ENCODE assay signal across 13 cellular contexts in genomic region chr4:101156619-101157310, GRCh38.
A peak's percentile ranks its signal among the peaks of the same experiment; 100 is the strongest.
DNase-seq lines count a peak whose midpoint lies in the region; ATAC-seq, FAIRE-seq and TF ChIP-seq lines count a peak whose summit lies in the region.
"Had no signal": no experiment of that assay in that cellular context is flagged by ENCODE, and none has a peak within 500 bp of the region (broad histone marks: within the 10 kb centered on the region; RNA-seq: fewer than 3 reads in every experiment).

No MANE protein-coding gene starts in this region.

- H3K4me1 ChIP-seq in astrocyte (ENCODE audit: insufficient read depth, low read length), result peaks cover 33% of the 10 kb centered on the region
- H3K4me1 ChIP-seq: colonic mucosa, testis had no signal

- H3K9me3 Mint-ChIP-seq in astrocyte (ENCODE audit: unreplicated experiment), result no peaks in the 10 kb centered on the region
- no peaks in the 10 kb centered on the region for H3K9me3 Mint-ChIP-seq in osteocyte (ENCODE audit: unreplicated experiment)

- H3K27ac Mint-ChIP-seq in astrocyte (ENCODE audit: unreplicated experiment), result peak overlapping the region; percentile 82
- peak overlapping the region; percentile 79 for H3K27ac Mint-ChIP-seq in osteocyte (ENCODE audit: unreplicated experiment)

- H3K27me3 Mint-ChIP-seq in astrocyte (ENCODE audit: low read depth, unreplicated experiment), result no peaks in the 10 kb centered on the region
- no peaks in the 10 kb centered on the region for H3K27me3 Mint-ChIP-seq in osteocyte (ENCODE audit: unreplicated experiment)

- peak overlapping the region; percentile 49 for H3K4me2 ChIP-seq in astrocyte (ENCODE audit: low read length)

- peaks cover 45% of the 10 kb centered on the region for H3K4me1 Mint-ChIP-seq in astrocyte (ENCODE audit: low read depth, unreplicated experiment)
- H3K4me1 Mint-ChIP-seq in osteocyte (ENCODE audit: unreplicated experiment), result peaks cover 37% of the 10 kb centered on the region

- no peak overlapping the region for H2AFZ ChIP-seq in astrocyte (ENCODE audit: low read depth, low read length)

- in situ Hi-C loops in G401 (cut with HindIII; ENCODE audit: low sequenced_read_pairs), result no loop called here

- no peaks in the 10 kb centered on the region for H3K9me3 ChIP-seq in astrocyte (ENCODE audit: insufficient read depth, low read depth, low read length)
- H3K9me3 ChIP-seq: colonic mucosa, gastroesophageal sphincter, testis had no signal

- H3K27me3 ChIP-seq in astrocyte (ENCODE audit: insufficient read depth, low read length), result no peaks in the 10 kb centered on the region
- H3K27me3 ChIP-seq: colonic mucosa, gastroesophageal sphincter, testis had no signal

- H3K36me3 ChIP-seq in astrocyte (ENCODE audit: insufficient read depth, low read length), result no peaks in the 10 kb centered on the region
- H3K36me3 ChIP-seq: colonic mucosa, gastroesophageal sphincter had no signal

- H3K4me3 ChIP-seq in astrocyte (ENCODE audit: insufficient read depth, low read depth, low read length), result no peak overlapping the region
- H3K4me3 ChIP-seq: colonic mucosa, gastroesophageal sphincter, testis had no signal

- peaks cover 11% of the 10 kb centered on the region for H3K79me2 ChIP-seq in astrocyte (ENCODE audit: insufficient read depth, low read length)

- peak overlapping the region; percentile 0 for H3K4me3 Mint-ChIP-seq in astrocyte (ENCODE audit: unreplicated experiment)
- H3K4me3 Mint-ChIP-seq in osteocyte (ENCODE audit: unreplicated experiment), result no peak overlapping the region

- ATAC-seq in GM18868 (IDR thresholded peaks at IDR 0.05; ENCODE audit: unreplicated experiment) (peak; percentile 64), HG03196 (IDR thresholded peaks at IDR 0.05; ENCODE audit: unreplicated experiment) (peak; percentile 46)
- ATAC-seq: gastroesophageal sphincter, left lobe of liver had no signal

- peaks cover 11% of the 10 kb centered on the region for H4K20me1 ChIP-seq in astrocyte (ENCODE audit: insufficient read depth, low read length)

- no peak for FAIRE-seq in astrocyte (lab: Jason Lieb, UNC)

- no peak for TF ChIP-seq CTCF in astrocyte (IDR thresholded peaks at IDR 0.05; ENCODE audit: insufficient read depth, low read depth, low read length)
- TF ChIP-seq CTCF in osteocyte (IDR thresholded peaks at IDR 0.05), result no peak

- no peak overlapping the region for H3K27ac ChIP-seq in astrocyte (ENCODE audit: low read depth, low read length)
- H3K27ac ChIP-seq: colonic mucosa had no signal

- H3K36me3 Mint-ChIP-seq in astrocyte (ENCODE audit: low read depth, unreplicated experiment), result peaks cover 2% of the 10 kb centered on the region
- no peaks in the 10 kb centered on the region for H3K36me3 Mint-ChIP-seq in osteocyte (ENCODE audit: unreplicated experiment)

- peak overlapping the region; percentile 29 for H3K9ac ChIP-seq in astrocyte (ENCODE audit: low read length)

- DNase-seq in astrocyte (ENCODE audit: low read depth) (no peak), osteocyte (ENCODE audit: extremely low spot score, unreplicated experiment) (no peak), G401 (ENCODE audit: low spot score) (no peak), COR-L47 (lab: John Stamatoyannopoulos, UW) (no peak), NCI-H526 treated with DMSO at 0.1 percent for 48 hours (lab: John Stamatoyannopoulos, UW) (no peak)
- DNase-seq: colonic mucosa; NCI-H1105; stimulated activated CD4-positive, alpha-beta T cell treated with anti-CD3 and anti-CD28 coated beads, Interleukin-4, amount 100 ng/mL, for 1 hour; testis had no signal
